ENCODE assay signal across 9 cellular contexts in genomic region chr11:22390283-22390655, GRCh38. TPM values are rescaled to one million over a fixed set of nuclear protein-coding genes. Genes with fewer than 3 reads are reported as not detected.
"Had no signal": no experiment of that assay in that cellular context is flagged by ENCODE, and none has a peak within 500 bp of the region (broad histone marks: within the 10 kb centered on the region; RNA-seq: fewer than 3 reads in every experiment).

No MANE protein-coding gene starts in this region.

- H3K4me3 ChIP-seq: GM23248, GM23338, HAP-1 had no signal

- ATAC-seq: GM23338, HCT116 had no signal

- H3K9ac ChIP-seq: GM23248 had no signal

- H3K27ac Mint-ChIP-seq: GM23338, H9, HFFc6 had no signal

- H3K9me3 Mint-ChIP-seq: GM23338, H9 had no signal

- H3K4me3 Mint-ChIP-seq: GM23338, H9, HFFc6 had no signal

- DNase-seq: GM23248, GOT3, H7, H9, HCEC 1CT, HFFc6 had no signal

- H3K9me3 ChIP-seq: HAP-1 had no signal

- H3K36me3 ChIP-seq: HAP-1 had no signal

- H2AFZ ChIP-seq: GM23248, GM23338 had no signal

- H3K4me1 ChIP-seq: HAP-1 had no signal

- H3K27ac ChIP-seq: GM23248 had no signal

- H3K4me1 Mint-ChIP-seq: GM23338, H9 had no signal

- H3K4me2 ChIP-seq: GM23338 had no signal

RNA-seq across cellular contexts. Expression of gene SLC17A6, which starts 52.1 kb away (rescaled TPM):
- total RNA-seq: GM23248, H7, H9, HFFc6 had no signal
- polyA plus RNA-seq: GM23248 had no signal
